17 cellular contexts compared by ENCODE assay signal in genomic region chr9:124411514-124412227, GRCh38. TPM values are rescaled to one million over a fixed set of nuclear protein-coding genes. Genes with fewer than 3 reads are reported as not detected.
DNase-seq lines count a peak whose midpoint lies in the region; ATAC-seq, FAIRE-seq and TF ChIP-seq lines count a peak whose summit lies in the region.
"Had no signal": no experiment of that assay in that cellular context is flagged by ENCODE, and none has a peak within 500 bp of the region (broad histone marks: within the 10 kb centered on the region; RNA-seq: fewer than 3 reads in every experiment).

No MANE protein-coding gene starts in this region.

- H4K20me1 ChIP-seq in astrocyte (ENCODE audit: insufficient read depth, low read length) (peaks cover 33% of the 10 kb centered on the region), keratinocyte (ENCODE audit: control insufficient read depth, extremely low read depth, insufficient read depth, low read length) (no peaks in the 10 kb centered on the region)

- no peak for DNase-seq in AG04450 (ENCODE audit: low read depth, low spot score)
- DNase-seq in HPDE6-E6E7 (ENCODE audit: extremely low spot score): peak; percentile 63
- DNase-seq in astrocyte (ENCODE audit: low read depth): peak; percentile 70
- DNase-seq in keratinocyte (ENCODE audit: low read depth, low spot score): no peak
- DNase-seq in HuH-7.5 (ENCODE audit: low spot score): no peak
- no peak for DNase-seq in left lobe of liver (ENCODE audit: low spot score)
- no peak for DNase-seq in stimulated activated CD4-positive, alpha-beta T cell treated with anti-CD3 and anti-CD28 coated beads, Interleukin-2, amount 100 ng/mL, for 24 hours
- DNase-seq: activated CD8-positive, alpha-beta memory T cell treated with anti-CD3 and anti-CD28 coated beads, Interleukin-2, amount 50 U/mL, for 4 hours; aorta; naive thymus-derived CD4-positive, alpha-beta T cell; NCI-H345; Right ventricle myocardium superior; small intestine had no signal

- H3K4me3 Mint-ChIP-seq in astrocyte (ENCODE audit: unreplicated experiment): peak overlapping the region; percentile 62
- H3K4me3 Mint-ChIP-seq: naive thymus-derived CD4-positive, alpha-beta T cell had no signal

- peaks cover 45% of the 10 kb centered on the region for H3K36me3 ChIP-seq in astrocyte (ENCODE audit: insufficient read depth, low read length)
- peaks cover 8 to 48% of the 10 kb centered on the region in 2 experiments for H3K36me3 ChIP-seq in keratinocyte (ENCODE audit: control insufficient read depth in 2 of 2, extremely low read depth in 1 of 2, insufficient read depth in 2 of 2, low read length in 2 of 2)

- no peaks in the 10 kb centered on the region for H3K27me3 Mint-ChIP-seq in astrocyte (ENCODE audit: low read depth, unreplicated experiment)
- H3K27me3 Mint-ChIP-seq: naive thymus-derived CD4-positive, alpha-beta T cell had no signal

- H3K9me1 ChIP-seq in keratinocyte (ENCODE audit: control insufficient read depth, extremely low read depth, insufficient read depth, low read length): no peaks in the 10 kb centered on the region

- CTCF ChIA-PET in AG04450 (lab: Charles Lee): interaction anchor here (0.6 to 6.9 kb wide), 4 partner anchors 15 to 938 kb away, joined by 3 to 119 read pairs (median 4); no protein-coding TSS in a partner anchor

- H3K9ac ChIP-seq in astrocyte (ENCODE audit: low read length) (peak overlapping the region; percentile 76), keratinocyte (ENCODE audit: control insufficient read depth, extremely low read depth, insufficient read depth, low read length) (peak overlapping the region; percentile 80)

- peaks cover 3% of the 10 kb centered on the region for H3K36me3 Mint-ChIP-seq in astrocyte (ENCODE audit: low read depth, unreplicated experiment)

- peaks cover 40% of the 10 kb centered on the region for H3K4me1 Mint-ChIP-seq in astrocyte (ENCODE audit: low read depth, unreplicated experiment)

- dilution Hi-C loops in keratinocyte (cut with MboI; ENCODE audit: extremely low pct_ligation_motif_present, low sequenced_read_pairs): no loop called here

- H3K4me1 ChIP-seq in astrocyte (ENCODE audit: insufficient read depth, low read length): peaks cover 39% of the 10 kb centered on the region
- H3K4me1 ChIP-seq in keratinocyte (ENCODE audit: control insufficient read depth, extremely low read depth, insufficient read depth, low read length): peaks cover 48% of the 10 kb centered on the region

- H3K4me3 ChIP-seq in AG04450 (ENCODE audit: low read depth, low read length): peak overlapping the region; percentile 21
- H3K4me3 ChIP-seq in astrocyte (ENCODE audit: insufficient read depth, low read depth, low read length): peak overlapping the region; percentile 47
- peak overlapping the region in 2 of 3 experiments; percentile 62 to 71 for H3K4me3 ChIP-seq in keratinocyte (ENCODE audit: control insufficient read depth in 2 of 3, extremely low read depth in 1 of 3, insufficient read depth in 2 of 3, low read depth in 1 of 3, low read length in 3 of 3)

- H3K27me3 ChIP-seq in AG04450 (ENCODE audit: control insufficient read depth, insufficient read depth, low read length): no peaks in the 10 kb centered on the region
- no peaks in the 10 kb centered on the region for H3K27me3 ChIP-seq in astrocyte (ENCODE audit: insufficient read depth, low read length)
- no peaks in the 10 kb centered on the region for H3K27me3 ChIP-seq in keratinocyte (ENCODE audit: control insufficient read depth, extremely low read depth, insufficient read depth, low read length)

- peaks cover 76% of the 10 kb centered on the region for H3K79me2 ChIP-seq in astrocyte (ENCODE audit: insufficient read depth, low read length)
- H3K79me2 ChIP-seq in keratinocyte (ENCODE audit: control insufficient read depth, insufficient read depth, low read length): peaks cover 65% of the 10 kb centered on the region

- H3K4me2 ChIP-seq in astrocyte (ENCODE audit: low read length): peak overlapping the region; percentile 83
- peak overlapping the region; percentile 98 for H3K4me2 ChIP-seq in keratinocyte (ENCODE audit: control insufficient read depth, extremely low read depth, insufficient read depth, low read depth, low read length)

- H3K9me3 Mint-ChIP-seq in astrocyte (ENCODE audit: unreplicated experiment): peaks cover 1% of the 10 kb centered on the region

- POLR2A ChIA-PET in AG04450 (lab: Yijun Ruan, JAX): interaction anchor here (0.6 to 1.4 kb wide), 3 partner anchors 13 to 125 kb away, joined by 3 to 8 read pairs (median 6); no protein-coding TSS in a partner anchor

- FAIRE-seq in astrocyte (lab: Jason Lieb, UNC) (no peak), keratinocyte (lab: Jason Lieb, UNC) (no peak)
- FAIRE-seq: H1, islet of Langerhans, small intestine had no signal

- H2AFZ ChIP-seq in astrocyte (ENCODE audit: low read depth, low read length) (no peak overlapping the region), keratinocyte (ENCODE audit: control insufficient read depth, low read length) (no peak overlapping the region)

- H3K9me3 ChIP-seq in AG04450 (ENCODE audit: control insufficient read depth, insufficient read depth, low read length): peaks cover 5% of the 10 kb centered on the region; the same call in 1 of the 2 replicates
- H3K9me3 ChIP-seq in astrocyte (ENCODE audit: insufficient read depth, low read depth, low read length): no peaks in the 10 kb centered on the region
- H3K9me3 ChIP-seq in keratinocyte (ENCODE audit: control insufficient read depth, low read depth, low read length): no peaks in the 10 kb centered on the region

- ATAC-seq in left lobe of liver (no peak), HG02970 (IDR thresholded peaks at IDR 0.05; ENCODE audit: low FRiP score, unreplicated experiment) (no peak)
- ATAC-seq: naive thymus-derived CD4-positive, alpha-beta T cell had no signal

- peak overlapping the region; percentile 48 for H3K27ac Mint-ChIP-seq in astrocyte (ENCODE audit: unreplicated experiment)
- H3K27ac Mint-ChIP-seq: naive thymus-derived CD4-positive, alpha-beta T cell had no signal

- H3K27ac ChIP-seq in AG04450 (ENCODE audit: low read depth, low read length) (peak overlapping the region; percentile 83), astrocyte (ENCODE audit: low read depth, low read length) (peak overlapping the region; percentile 91), keratinocyte (ENCODE audit: control insufficient read depth, insufficient read depth, low read length) (peak overlapping the region; percentile 95)

- no peak; the same call in 1 of the 2 replicates for TF ChIP-seq CTCF in AG04450 (IDR thresholded peaks at IDR 0.05; ENCODE audit: low read depth, low read length)
- TF ChIP-seq CTCF in astrocyte (IDR thresholded peaks at IDR 0.05; ENCODE audit: insufficient read depth, low read depth, low read length): no peak
- TF ChIP-seq CTCF in keratinocyte (optimal IDR thresholded peaks at IDR 0.05 in 1 of 3, IDR thresholded peaks at IDR 0.05 in 1 of 3, conservative IDR thresholded peaks at IDR 0.05 in 1 of 3; ENCODE audit: extremely low read depth in 1 of 3, insufficient read depth in 2 of 3, low read length in 3 of 3): no peak

RNA-seq across cellular contexts. Expression of gene PSMB7, which starts 3.6 kb away (rescaled TPM):
- 382 and 396 TPM in 2 replicates for polyA plus RNA-seq in AG04450 (2011; rRNA removed)
- 181 and 188 TPM in 2 replicates for polyA minus RNA-seq in AG04450 (2011; rRNA and poly(A)+ RNA removed)
- total RNA-seq in astrocyte: 174 and 183 TPM in 2 replicates
- polyA plus RNA-seq in keratinocyte: 353 to 388 TPM (median 360 TPM) in 3 replicates
- 46.0 TPM for polyA plus RNA-seq in keratinocyte (2011; ENCODE audit: low read depth)
- polyA plus RNA-seq in keratinocyte (2011; cell fraction: cytosol; rRNA removed): 305 and 390 TPM in 2 replicates
- polyA plus RNA-seq in keratinocyte (2011; cell fraction: nucleus; rRNA removed): 205 and 225 TPM in 2 replicates
- 228 and 312 TPM in 2 replicates for polyA plus RNA-seq in keratinocyte (2012; ENCODE audit: low replicate concordance)
- 142 to 261 TPM (median 258 TPM) in 3 replicates for polyA minus RNA-seq in keratinocyte
- polyA minus RNA-seq in keratinocyte (2011; cell fraction: cytosol; rRNA and poly(A)+ RNA removed): 148 TPM
- polyA minus RNA-seq in keratinocyte (2011; cell fraction: nucleus; rRNA and poly(A)+ RNA removed): 58.9 and 97.7 TPM in 2 replicates
- 86.0 TPM for total RNA-seq in left lobe of liver

RNA-seq across cellular contexts. Expression of gene ADGRD2, which starts 38.6 kb away (rescaled TPM):
- not detected in 2 replicates for polyA plus RNA-seq in AG04450 (2011; rRNA removed)
- polyA minus RNA-seq in AG04450 (2011; rRNA and poly(A)+ RNA removed): not detected in 2 replicates
- total RNA-seq in astrocyte: not detected in 2 replicates
- 0.04 TPM in 1 of 3 replicates, not detected in the others for polyA plus RNA-seq in keratinocyte
- not detected for polyA plus RNA-seq in keratinocyte (2011; ENCODE audit: low read depth)
- not detected in 2 replicates for polyA plus RNA-seq in keratinocyte (2011; cell fraction: cytosol; rRNA removed)
- 0.20 TPM in 1 of 2 replicates, not detected in the other for polyA plus RNA-seq in keratinocyte (2011; cell fraction: nucleus; rRNA removed)
- polyA plus RNA-seq in keratinocyte (2012; ENCODE audit: low replicate concordance): 0.14 and 0.36 TPM in 2 replicates
- not detected in 3 replicates for polyA minus RNA-seq in keratinocyte
- polyA minus RNA-seq in keratinocyte (2011; cell fraction: cytosol; rRNA and poly(A)+ RNA removed): not detected
- polyA minus RNA-seq in keratinocyte (2011; cell fraction: nucleus; rRNA and poly(A)+ RNA removed): not detected in 2 replicates
- total RNA-seq in left lobe of liver: not detected
- total RNA-seq: aorta; naive thymus-derived CD4-positive, alpha-beta T cell; Right ventricle myocardium superior; urinary bladder had no signal
- polyA plus RNA-seq: aorta; naive thymus-derived CD4-positive, alpha-beta T cell; small intestine; urinary bladder had no signal

Comparison
In these comparisons a context has a peak if more than half of its experiments do, and no peak if none do; other contexts are left out.
1. DNase-seq: peak in HPDE6-E6E7 (single experiment) and astrocyte (single experiment); none in AG04450 (single experiment), keratinocyte (single experiment), HuH-7.5 (single experiment), left lobe of liver (single experiment) and stimulated activated CD4-positive, alpha-beta T cell treated with anti-CD3 and anti-CD28 coated beads, Interleukin-2, amount 100 ng/mL, for 24 hours (0 of 2).
2. Peak in every context shown above with its lines, with median percentiles within 50 percentile points of each other: H3K27ac ChIP-seq and H3K4me3 ChIP-seq.